Comparison of ENCODE assay signal across 8 cellular contexts in genomic region chr9:137303031-137303892, GRCh38. TPM values are rescaled to one million over a fixed set of nuclear protein-coding genes. Genes with fewer than 3 reads are reported as not detected.
A peak's percentile ranks its signal among the peaks of the same experiment; 100 is the strongest.
DNase-seq lines count a peak whose midpoint lies in the region; ATAC-seq and TF ChIP-seq lines count a peak whose summit lies in the region.

No MANE protein-coding gene starts in this region.

- H3K9me2 ChIP-seq in GM23248 (ENCODE audit: insufficient read depth) = no peaks in the 10 kb centered on the region

- no peak for TF ChIP-seq CTCF in Panc1 (IDR thresholded peaks at IDR 0.05)
- no peak for TF ChIP-seq CTCF in left ventricle myocardium inferior (IDR thresholded peaks at IDR 0.05; ENCODE audit: borderline replicate concordance)
- TF ChIP-seq CTCF in sigmoid colon (IDR thresholded peaks at IDR 0.05) = no peak

- H3K27ac ChIP-seq in GM23248 = no peak overlapping the region
- peak overlapping the region; percentile 78 for H3K27ac ChIP-seq in Panc1 (ENCODE audit: low read length)
- H3K27ac ChIP-seq in left ventricle myocardium inferior (replicated peaks) = peak overlapping the region; percentile 91
- H3K27ac ChIP-seq in sigmoid colon = peak overlapping the region; percentile 63 to 77 (median 66)

- 46 to 47% methylated on average over 26 to 27 of the region's 27 CpGs for WGBS in GM23248 (ENCODE audit: low coverage in 1 of 2, low lambda C conversion rate in 2 of 2, missing lambda C conversion rate in 2 of 2), 2 experiments
- 12 to 56% methylated on average over 27 of the region's 27 CpGs for WGBS in sigmoid colon, 2 donors

- H3K4me3 ChIP-seq in GM23248 = no peak overlapping the region; the same call in 1 of the 2 replicates
- H3K4me3 ChIP-seq in Panc1 (ENCODE audit: low read depth in 2 of 2, low read length in 2 of 2) = peak overlapping the region; percentile 35 to 46
- H3K4me3 ChIP-seq in left ventricle myocardium inferior = peak overlapping the region; percentile 80
- peak overlapping the region in 3 of 4 donors; percentile 34 to 50 (median 43) for H3K4me3 ChIP-seq in sigmoid colon

- BruUV-seq in Panc1 (replicated peaks; lab: Mats Ljungman, UMichigan) = no TSS peak

- POLR2A ChIA-PET in Panc1 (lab: Charles Lee) = no interaction called here

- no peak overlapping the region for H3K9ac ChIP-seq in GM23248

- no peak overlapping the region for H3K4me2 ChIP-seq in GM23248 (ENCODE audit: unreplicated experiment)

- peak overlapping the region; percentile 39 for H2AFZ ChIP-seq in GM23248

- no peaks in the 10 kb centered on the region for H3F3A ChIP-seq in GM23248 (ENCODE audit: insufficient read depth)

- H3K36me3 ChIP-seq in GM23248 (ENCODE audit: low read depth) = no peaks in the 10 kb centered on the region
- H3K36me3 ChIP-seq in Panc1 (ENCODE audit: control insufficient read depth, insufficient read depth, low read length) = no peaks in the 10 kb centered on the region
- no peaks in the 10 kb centered on the region for H3K36me3 ChIP-seq in left ventricle myocardium inferior
- no peaks in the 10 kb centered on the region for H3K36me3 ChIP-seq in sigmoid colon

- no peak for DNase-seq in GM23248
- DNase-seq in Panc1 (ENCODE audit: low read depth, low spot score) = no peak
- DNase-seq in left ventricle myocardium inferior = peak; percentile 15
- DNase-seq in sigmoid colon = peak; percentile 68
- DNase-seq in NCI-H2081 (lab: John Stamatoyannopoulos, UW) = no peak
- no peak for DNase-seq in nucleus accumbens (lab: John Stamatoyannopoulos, UW)
- DNase-seq in AML-193 (lab: John Stamatoyannopoulos, UW) = no peak

- H4K20me1 ChIP-seq in GM23248 (ENCODE audit: insufficient read depth) = no peaks in the 10 kb centered on the region

- no peak for TF ChIP-seq EP300 in sigmoid colon (IDR thresholded peaks at IDR 0.05)

- peak in 1 of 2 donors; percentile 35 for TF ChIP-seq POLR2A in sigmoid colon (IDR thresholded peaks at IDR 0.05)

- H3K27me3 ChIP-seq in GM23248 (replicated peaks; ENCODE audit: insufficient read depth) (peaks cover 27% of the 10 kb centered on the region), Panc1 (ENCODE audit: control insufficient read depth, insufficient read depth, low read length) (no peaks in the 10 kb centered on the region), left ventricle myocardium inferior (ENCODE audit: low read depth) (peaks cover 57% of the 10 kb centered on the region), sigmoid colon (peaks cover 71 to 94% (median 91%) of the 10 kb centered on the region in 3 donors)

- no peaks in the 10 kb centered on the region for H3K79me2 ChIP-seq in GM23248 (ENCODE audit: insufficient read depth)

- H3K9me3 ChIP-seq in GM23248 (ENCODE audit: low read depth) (no peaks in the 10 kb centered on the region), Panc1 (ENCODE audit: control insufficient read depth, insufficient read depth, low read depth, low read length) (no peaks in the 10 kb centered on the region), left ventricle myocardium inferior (replicated peaks) (no peaks in the 10 kb centered on the region), sigmoid colon (no peaks in the 10 kb centered on the region)

- intact Hi-C loops in Panc1 (cut with micrococcal nuclease; ENCODE audit: unreplicated experiment) (no loop called here), left ventricle myocardium inferior (cut with micrococcal nuclease) (no loop called here), sigmoid colon (cut with DNase I) (no loop called here)

- ATAC-seq in Panc1 (no peak), HG02973 (IDR thresholded peaks at IDR 0.05; ENCODE audit: unreplicated experiment) (no peak)

- CTCF ChIA-PET in Panc1 (lab: Charles Lee) = interaction anchor here (0.9 kb wide), 1 partner anchor 109 kb away, joined by 3 read pairs; no protein-coding TSS in a partner anchor

- in situ Hi-C loops in GM23248 (cut with MboI) (no loop called here), Panc1 (cut with HindIII; ENCODE audit: low pct_unique_long_range_greater_than_20kb, low sequenced_read_pairs) (no loop called here)

- H3K4me1 ChIP-seq in GM23248 (ENCODE audit: insufficient read depth) (no peaks in the 10 kb centered on the region), Panc1 (ENCODE audit: control insufficient read depth, insufficient read depth, low read length) (peaks cover 54% of the 10 kb centered on the region), left ventricle myocardium inferior (peaks cover 85% of the 10 kb centered on the region), sigmoid colon (peaks cover 0 to 63% (median 54%) of the 10 kb centered on the region in 4 donors)

RNA-seq across cellular contexts. Expression of gene NRARP, which starts 1.2 kb away (rescaled TPM):
- 0.32 TPM in 1 of 2 replicates, not detected in the other for total RNA-seq in GM23248 (2014; rRNA removed; shearing (Covaris generic))
- polyA plus RNA-seq in GM23248 (2016; fragmentation: Nextera tagmentation; extraction: Ambion mirVana) = not detected in 2 replicates
- total RNA-seq in Panc1 (2021; ENCODE audit: unreplicated experiment) = 16.9 TPM
- polyA plus RNA-seq in Panc1 (2012; ENCODE audit: insufficient read length) = 20.6 TPM
- 5.1 TPM for total RNA-seq in left ventricle myocardium inferior
- total RNA-seq in sigmoid colon = 1 to 10 TPM in 3 of 4 donors, not detected in 1; 1.8 to 2.9 (median 2.8) TPM
- 10 to 100 TPM; 20.4 to 24.7 (median 24.0) TPM for polyA plus RNA-seq in sigmoid colon

RNA-seq across cellular contexts. Expression of gene TOR4A, which starts 25.7 kb away (rescaled TPM):
- total RNA-seq in GM23248 (2014; rRNA removed; shearing (Covaris generic)) = 25.8 and 29.6 TPM in 2 replicates
- polyA plus RNA-seq in GM23248 (2016; fragmentation: Nextera tagmentation; extraction: Ambion mirVana) (4.1 and 5.0 TPM in 2 replicates), sigmoid colon (10 to 100 TPM in 1 of 3 donors, 1 to 10 TPM in 2; 5.1 to 33.0 (median 6.6) TPM)
- total RNA-seq in Panc1 (2021; ENCODE audit: unreplicated experiment) (37.1 TPM), left ventricle myocardium inferior (16.3 TPM), sigmoid colon (1 to 10 TPM; 3.8 to 4.3 (median 3.9) TPM)
- 33.1 TPM for polyA plus RNA-seq in Panc1 (2012; ENCODE audit: insufficient read length)

RNA-seq across cellular contexts. Expression of gene NELFB, which starts 48.1 kb away (rescaled TPM):
- total RNA-seq in GM23248 (2014; rRNA removed; shearing (Covaris generic)) = 65.0 and 69.6 TPM in 2 replicates
- 34.4 and 38.5 TPM in 2 replicates for polyA plus RNA-seq in GM23248 (2016; fragmentation: Nextera tagmentation; extraction: Ambion mirVana)
- 62.4 TPM for total RNA-seq in Panc1 (2021; ENCODE audit: unreplicated experiment)
- 94.0 TPM for polyA plus RNA-seq in Panc1 (2012; ENCODE audit: insufficient read length)
- 35.2 TPM for total RNA-seq in left ventricle myocardium inferior
- total RNA-seq in sigmoid colon = 10 to 100 TPM; 24.7 to 36.5 (median 33.2) TPM
- 10 to 100 TPM; 41.6 to 70.5 (median 45.0) TPM for polyA plus RNA-seq in sigmoid colon

RNA-seq across cellular contexts. Expression of gene STPG3, which starts 52.2 kb away (rescaled TPM):
- total RNA-seq in GM23248 (2014; rRNA removed; shearing (Covaris generic)) = not detected in 2 replicates
- polyA plus RNA-seq in GM23248 (2016; fragmentation: Nextera tagmentation; extraction: Ambion mirVana) (not detected in 2 replicates), sigmoid colon (not detected)
- total RNA-seq in Panc1 (2021; ENCODE audit: unreplicated experiment) (0.26 TPM), left ventricle myocardium inferior (0.58 TPM), sigmoid colon (not detected)
- polyA plus RNA-seq in Panc1 (2012; ENCODE audit: insufficient read length) = 0.28 TPM

Comparison
In these comparisons a context has a peak if more than half of its experiments do, and no peak if none do; other contexts are left out.
1. DNase-seq: peak in left ventricle myocardium inferior (single experiment) and sigmoid colon (single experiment); none in GM23248 (single experiment), Panc1 (single experiment), NCI-H2081 (0 of 2), nucleus accumbens (0 of 56) and AML-193 (0 of 2).